In genomic region chr13:23898101-23898500, GRCh38 we compare ENCODE assay signal across 20 cellular contexts. TPM values are rescaled to one million over a fixed set of nuclear protein-coding genes. Genes with fewer than 3 reads are reported as not detected.
DNase-seq lines count a peak whose midpoint lies in the region; ATAC-seq and TF ChIP-seq lines count a peak whose summit lies in the region.
"Had no signal": no experiment of that assay in that cellular context is flagged by ENCODE, and none has a peak within 500 bp of the region (broad histone marks: within the 10 kb centered on the region; RNA-seq: fewer than 3 reads in every experiment).

No MANE protein-coding gene starts in this region.

- H3K4me3 ChIP-seq in choroid plexus epithelial cell (ENCODE audit: low read depth, low read length) = no peak overlapping the region
- no peak overlapping the region for H3K4me3 ChIP-seq in sigmoid colon
- H3K4me3 ChIP-seq: right lobe of liver had no signal

- no peak for TF ChIP-seq EP300 in sigmoid colon (IDR thresholded peaks at IDR 0.05)

- H3K36me3 ChIP-seq in sigmoid colon = no peaks in the 10 kb centered on the region
- H3K36me3 ChIP-seq: right lobe of liver had no signal

- peaks cover 0 to 18% (median 6%) of the 10 kb centered on the region in 4 donors for H3K4me1 ChIP-seq in sigmoid colon

- peak overlapping the region in 2 of 4 donors; percentile 25 to 34 for H3K27ac ChIP-seq in sigmoid colon
- H3K27ac ChIP-seq: KMS-11, right lobe of liver had no signal

- TF ChIP-seq CTCF in choroid plexus epithelial cell (conservative IDR thresholded peaks at IDR 0.05; ENCODE audit: low read depth, low read length) (no peak), sigmoid colon (IDR thresholded peaks at IDR 0.05) (no peak)

- WGBS in sigmoid colon, 2 donors = 77 to 81% methylated on average over 8 of the region's 8 CpGs

- TF ChIP-seq POLR2A in sigmoid colon (IDR thresholded peaks at IDR 0.05) = no peak

- H3K27me3 ChIP-seq in sigmoid colon = peaks cover 6 to 18% (median 9%) of the 10 kb centered on the region in 3 donors

- no peaks in the 10 kb centered on the region for H3K9me3 ChIP-seq in sigmoid colon
- H3K9me3 ChIP-seq: right lobe of liver had no signal

- ATAC-seq in GM21515 (IDR thresholded peaks at IDR 0.05; ENCODE audit: unreplicated experiment) = no peak
- ATAC-seq: right lobe of liver had no signal

- intact Hi-C loops in sigmoid colon (cut with DNase I) = no loop called here

- peak; percentile 19 for DNase-seq in EH (ENCODE audit: low read depth)
- peak; percentile 81 for DNase-seq in choroid plexus epithelial cell (ENCODE audit: low read depth)
- DNase-seq in iris pigment epithelial cell (ENCODE audit: low read depth) = peak; percentile 80
- DNase-seq in sigmoid colon = peak; percentile 85
- DNase-seq in activated naive CD4-positive, alpha-beta T cell (lab: John Stamatoyannopoulos, UW) = no peak
- no peak for DNase-seq in NCI-H1930 (lab: John Stamatoyannopoulos, UW)
- DNase-seq in COLO668 (lab: John Stamatoyannopoulos, UW; ENCODE audit: unreplicated experiment) = no peak
- DNase-seq: activated B cell treated with CpG ODN at 0.5 μM for 24 hours; activated CD4-positive, alpha-beta memory T cell treated with anti-CD3 and anti-CD28 coated beads for 36 hours; activated gamma-delta T cell; GDM1; kidney; naive B cell; NCI-H1436 treated with DMSO at 0.1 percent for 48 hours; NCI-H526; right lobe of liver had no signal

RNA-seq across cellular contexts. Expression of gene C1QTNF9B, which starts 0.8 kb away (rescaled TPM):
- total RNA-seq in sigmoid colon = not detected
- under 1 TPM in 1 of 3 donors, not detected in 2; 0.13 TPM for polyA plus RNA-seq in sigmoid colon
- total RNA-seq: activated B cell treated with CpG ODN at 0.5 μM for 24 hours; activated CD4-positive, alpha-beta memory T cell treated with anti-CD3 and anti-CD28 coated beads for 36 hours; bronchial epithelial cell; kidney had no signal
- polyA plus RNA-seq: CD14-positive monocyte had no signal

RNA-seq across cellular contexts. Expression of gene MIPEP, which starts 8.9 kb away (rescaled TPM):
- total RNA-seq in sigmoid colon = 10 to 100 TPM; 10.7 to 11.4 (median 11.1) TPM
- 10 to 100 TPM; 13.8 to 20.5 (median 19.4) TPM for polyA plus RNA-seq in sigmoid colon

Comparison
In these comparisons a context has a peak if more than half of its experiments do, and no peak if none do; other contexts are left out.
1. DNase-seq: peak in EH (single experiment), choroid plexus epithelial cell (single experiment), iris pigment epithelial cell (single experiment) and sigmoid colon (single experiment); none in activated naive CD4-positive, alpha-beta T cell (0 of 4), NCI-H1930 (0 of 2) and COLO668 (single experiment).